12 cellular contexts compared by ENCODE assay signal in genomic region chr11:74755395-74755995, GRCh38. TPM values are rescaled to one million over a fixed set of nuclear protein-coding genes. Genes with fewer than 3 reads are reported as not detected.
DNase-seq lines count a peak whose midpoint lies in the region; ATAC-seq, FAIRE-seq and TF ChIP-seq lines count a peak whose summit lies in the region.
"Had no signal": no experiment of that assay in that cellular context is flagged by ENCODE, and none has a peak within 500 bp of the region (broad histone marks: within the 10 kb centered on the region; RNA-seq: fewer than 3 reads in every experiment).

No MANE protein-coding gene starts in this region.

- H3K4me1 Mint-ChIP-seq in stimulated activated naive CD8-positive, alpha-beta T cell treated with anti-CD3 and anti-CD28 coated beads, Interleukin-15, amount 100 ng/mL, for 72 hours, result peaks cover 31% of the 10 kb centered on the region

- no peaks in the 10 kb centered on the region for H3K9me1 ChIP-seq in K562 (ENCODE audit: control insufficient read depth, insufficient read depth, low read length)

- no peak for TF ChIP-seq POLR2A in K562 (conservative IDR thresholded peaks at IDR 0.05)

- H3K36me3 ChIP-seq in K562 (ENCODE audit: control insufficient read depth, insufficient read depth, low read length), result peaks cover 8% of the 10 kb centered on the region; the same call in 1 of the 3 replicates

- no TSS peak for BruUV-seq in K562 (replicated peaks; lab: Mats Ljungman, UMichigan)

- no peaks in the 10 kb centered on the region for H4K20me1 ChIP-seq in K562 (replicated peaks; ENCODE audit: control insufficient read depth, insufficient read depth, low read length)

- H3K79me2 ChIP-seq in K562 (ENCODE audit: control insufficient read depth, insufficient read depth, low read length), result peaks cover 59% of the 10 kb centered on the region

- peak overlapping the region in 1 of 2 donors; percentile 85 for H3K27ac Mint-ChIP-seq in stimulated activated naive CD8-positive, alpha-beta T cell treated with anti-CD3 and anti-CD28 coated beads, Interleukin-15, amount 100 ng/mL, for 72 hours

- no peak overlapping the region for H3K4me2 ChIP-seq in K562 (ENCODE audit: insufficient read depth, low read length)

- intact Hi-C loops in K562 (cut with micrococcal nuclease), result no loop called here

- no peak for FAIRE-seq in K562 (lab: Jason Lieb, UNC)
- no peak for FAIRE-seq in RCC 7860 (lab: Jason Lieb, UNC)

- ATAC-seq in stimulated activated naive CD8-positive, alpha-beta T cell treated with anti-CD3 and anti-CD28 coated beads, Interleukin-15, amount 100 ng/mL, for 72 hours, result peak; percentile 84
- ATAC-seq in stimulated activated naive CD8-positive, alpha-beta T cell treated with anti-CD3 and anti-CD28 coated beads, Interleukin-15, Interleukin-2, amounts not matched to agents 100 U/mL and 50 U/mL, for 24 hours, result no peak
- peak; percentile 59 for ATAC-seq in K562

- peaks cover 6 to 9% of the 10 kb centered on the region in 2 donors for H3K9me3 Mint-ChIP-seq in stimulated activated naive CD8-positive, alpha-beta T cell treated with anti-CD3 and anti-CD28 coated beads, Interleukin-15, amount 100 ng/mL, for 72 hours

- CTCF ChIA-PET in K562 (lab: Yijun Ruan, JAX; ENCODE audit: low intra/inter-chr PET ratio), result no interaction called here

- in situ Hi-C loops in K562 (cut with MboI), result no loop called here

- H2AFZ ChIP-seq in K562 (ENCODE audit: low read depth, low read length), result no peak overlapping the region

- H3K9ac ChIP-seq in K562 (ENCODE audit: insufficient read depth in 1 of 2, low read depth in 2 of 2, low read length in 2 of 2), result no peak overlapping the region

- H3K9me3 ChIP-seq in K562 (replicated peaks; ENCODE audit: control insufficient read depth, insufficient read depth, low read depth, low read length), result no peaks in the 10 kb centered on the region

- TF ChIP-seq EP300 in K562 (IDR thresholded peaks at IDR 0.05; ENCODE audit: low read length), result no peak

- peaks cover 2 to 5% of the 10 kb centered on the region in 2 experiments; a peak in 3 of 5 replicates for H3K4me1 ChIP-seq in K562 (replicated peaks in 1 of 2; ENCODE audit: control insufficient read depth in 2 of 2, insufficient read depth in 2 of 2, low read length in 2 of 2)

- no peak for TF ChIP-seq CTCF in K562 (IDR thresholded peaks at IDR 0.05 in 2 of 3, conservative IDR thresholded peaks at IDR 0.05 in 1 of 3; ENCODE audit: insufficient read depth in 2 of 3, low read depth in 1 of 3, low read length in 3 of 3)

- DNase-seq in stimulated activated naive CD8-positive, alpha-beta T cell treated with anti-CD3 and anti-CD28 coated beads, Interleukin-15, amount 100 ng/mL, for 72 hours, result no peak
- DNase-seq in stimulated activated naive CD8-positive, alpha-beta T cell treated with anti-CD3 and anti-CD28 coated beads, Interleukin-15, Interleukin-2, amounts not matched to agents 100 U/mL and 50 U/mL, for 24 hours, result no peak
- no peak for DNase-seq in K562 (ENCODE audit: extremely low read depth in 1 of 4, low spot score in 3 of 4)
- DNase-seq in iPS-NIHi7 (ENCODE audit: extremely low spot score), result peak; percentile 48
- no peak for DNase-seq in activated CD4-positive, CD25-positive, alpha-beta regulatory T cell treated with anti-CD3 and anti-CD28 coated beads, Interleukin-2, amount 50 U/mL, for 72 hours
- no peak for DNase-seq in cortex of kidney (lab: John Stamatoyannopoulos, UW)
- no peak for DNase-seq in RCC 7860 (ENCODE audit: low spot score)
- no peak for DNase-seq in NCI-H2171 treated with DMSO at 0.1 percent for 48 hours (lab: John Stamatoyannopoulos, UW)
- DNase-seq: activated CD8-positive, alpha-beta memory T cell treated with anti-CD3 and anti-CD28 coated beads, Interleukin-2, amount 50 U/mL, for 48 hours; NCI-H446 treated with DMSO at 0.1 percent for 48 hours; Right ventricle myocardium superior had no signal

- WGBS in K562 (ENCODE audit: insufficient coverage, low coverage, missing lambda C conversion rate), result 30% methylated on average over 1 of the region's 1 CpG

- POLR2A ChIA-PET in K562 (lab: Yijun Ruan, JAX), result no interaction called here

- no peaks in the 10 kb centered on the region for H3K27me3 Mint-ChIP-seq in stimulated activated naive CD8-positive, alpha-beta T cell treated with anti-CD3 and anti-CD28 coated beads, Interleukin-15, amount 100 ng/mL, for 72 hours

- H3K27me3 ChIP-seq in K562 (ENCODE audit: control insufficient read depth in 2 of 2, insufficient read depth in 2 of 2, low read length in 2 of 2), result no peaks in the 10 kb centered on the region

- H3K4me3 ChIP-seq in K562, result no peak overlapping the region

- H3K27ac ChIP-seq in K562 (ENCODE audit: extremely low read depth, low read depth, low read length), result no peak overlapping the region

- TF ChIP-seq RAD21 in K562 (CRISPR knock-in tag; conservative IDR thresholded peaks at IDR 0.05 in 1 of 2, IDR thresholded peaks at IDR 0.05 in 1 of 2), result no peak

- H3K4me3 Mint-ChIP-seq in stimulated activated naive CD8-positive, alpha-beta T cell treated with anti-CD3 and anti-CD28 coated beads, Interleukin-15, amount 100 ng/mL, for 72 hours, result no peak overlapping the region

TF ChIP-seq in K562, 482 proteins besides CTCF, POLR2A, EP300 and RAD21 (continues in another document):
- TF ChIP-seq CEBPG (CRISPR knock-in tag; IDR thresholded peaks at IDR 0.05) (peak; percentile 38; the same call in 1 of the 2 replicates), CEBPG (tag; conservative IDR thresholded peaks at IDR 0.05 in 1 of 2, IDR thresholded peaks at IDR 0.05 in 1 of 2) (peak; percentile 67 to 78; a peak in 3 of 4 replicates), CTBP1 (IDR thresholded peaks at IDR 0.05; ENCODE audit: borderline replicate concordance) (no peak), ATF4 (CRISPR knock-in tag; IDR thresholded peaks at IDR 0.05) (0 out of 2 replicates have a peak, but pooled peaks have one; percentile 34), ATF3 (IDR thresholded peaks at IDR 0.05) (peak; percentile 75), ATF3 (CRISPR knock-in tag; conservative IDR thresholded peaks at IDR 0.05) (no peak)

RNA-seq across cellular contexts. Expression of gene RNF169, which starts 6.8 kb away (rescaled TPM):
- total RNA-seq in K562 (2011; cell fraction: chromatin; rRNA removed; ENCODE audit: low replicate concordance), result 15.0 and 31.9 TPM in 2 replicates
- total RNA-seq in K562 (2011; cell fraction: nucleolus; rRNA removed), result 14.7 and 16.8 TPM in 2 replicates
- 21.8 and 30.6 TPM in 2 replicates for total RNA-seq in K562 (2011; cell fraction: nucleoplasm; rRNA removed)
- total RNA-seq in K562 (2014; rRNA removed) (10.0 and 16.5 TPM in 2 replicates), K562 (2014; rRNA removed; fragmentation: Illumina TruSeq; extraction: Trizol) (18.1 and 19.4 TPM in 2 replicates), K562 (2015; rRNA removed; fragmentation: Illumina TruSeq; extraction: Trizol) (16.2 and 17.3 TPM in 2 replicates), K562 (2021) (15.1 and 16.0 TPM in 2 replicates)
- polyA plus RNA-seq in K562 (2011; rRNA removed) (14.6 and 21.1 TPM in 2 replicates), K562 (2014; fragmentation: Illumina TruSeq; extraction: Trizol) (8.8 and 10.1 TPM in 2 replicates), K562 (2014; fragmentation: Nextera tagmentation; extraction: Ambion mirVana) (1 to 10 TPM in 1 of 2 experiments, under 1 TPM in 1; 0.68 to 1.5 TPM), K562 (2014; rRNA removed) (8.0 and 8.1 TPM in 2 replicates)
- 4.7 and 12.8 TPM in 2 replicates for polyA plus RNA-seq in K562 (2011; cell fraction: cytosol; rRNA removed)
- polyA plus RNA-seq in K562 (2011; cell fraction: nucleus; rRNA removed), result 13.5 and 25.0 TPM in 2 replicates
- 4.4 and 4.9 TPM in 2 replicates for polyA plus RNA-seq in K562 (2012)
- polyA minus RNA-seq in K562 (2011; rRNA and poly(A)+ RNA removed), result 46.9 and 57.6 TPM in 2 replicates
- 17.7 and 18.5 TPM in 2 replicates for polyA minus RNA-seq in K562 (2011; cell fraction: cytosol; rRNA and poly(A)+ RNA removed)
- polyA minus RNA-seq in K562 (2011; cell fraction: nucleus; rRNA and poly(A)+ RNA removed), result 28.5 and 38.7 TPM in 2 replicates

RNA-seq across cellular contexts. Expression of gene CHRDL2, which starts 24.3 kb away (rescaled TPM):
- total RNA-seq in K562 (2011; cell fraction: chromatin; rRNA removed; ENCODE audit: low replicate concordance), result not detected in 2 replicates
- total RNA-seq in K562 (2011; cell fraction: nucleolus; rRNA removed), result not detected in 2 replicates
- not detected in 2 replicates for total RNA-seq in K562 (2011; cell fraction: nucleoplasm; rRNA removed)
- not detected in 2 replicates for total RNA-seq in K562 (2014; rRNA removed)
- not detected in 2 replicates for total RNA-seq in K562 (2014; rRNA removed; fragmentation: Illumina TruSeq; extraction: Trizol)
- total RNA-seq in K562 (2015; rRNA removed; fragmentation: Illumina TruSeq; extraction: Trizol), result not detected in 2 replicates
- total RNA-seq in K562 (2021), result 0.20 TPM in 1 of 2 replicates, not detected in the other
- polyA plus RNA-seq in K562 (2011; rRNA removed), result not detected in 2 replicates
- not detected in 2 replicates for polyA plus RNA-seq in K562 (2011; cell fraction: cytosol; rRNA removed)
- not detected in 2 replicates for polyA plus RNA-seq in K562 (2011; cell fraction: nucleus; rRNA removed)
- not detected in 2 replicates for polyA plus RNA-seq in K562 (2012)
- not detected in 2 replicates for polyA plus RNA-seq in K562 (2014; fragmentation: Illumina TruSeq; extraction: Trizol)
- not detected for polyA plus RNA-seq in K562 (2014; fragmentation: Nextera tagmentation; extraction: Ambion mirVana)
- polyA plus RNA-seq in K562 (2014; rRNA removed), result not detected in 2 replicates
- polyA minus RNA-seq in K562 (2011; rRNA and poly(A)+ RNA removed), result not detected in 2 replicates
- polyA minus RNA-seq in K562 (2011; cell fraction: cytosol; rRNA and poly(A)+ RNA removed), result not detected in 2 replicates
- polyA minus RNA-seq in K562 (2011; cell fraction: nucleus; rRNA and poly(A)+ RNA removed), result not detected in 2 replicates
- total RNA-seq: kidney epithelial cell had no signal
